ENCODE assay signal across 8 cellular contexts in the genomic region with DNA sequence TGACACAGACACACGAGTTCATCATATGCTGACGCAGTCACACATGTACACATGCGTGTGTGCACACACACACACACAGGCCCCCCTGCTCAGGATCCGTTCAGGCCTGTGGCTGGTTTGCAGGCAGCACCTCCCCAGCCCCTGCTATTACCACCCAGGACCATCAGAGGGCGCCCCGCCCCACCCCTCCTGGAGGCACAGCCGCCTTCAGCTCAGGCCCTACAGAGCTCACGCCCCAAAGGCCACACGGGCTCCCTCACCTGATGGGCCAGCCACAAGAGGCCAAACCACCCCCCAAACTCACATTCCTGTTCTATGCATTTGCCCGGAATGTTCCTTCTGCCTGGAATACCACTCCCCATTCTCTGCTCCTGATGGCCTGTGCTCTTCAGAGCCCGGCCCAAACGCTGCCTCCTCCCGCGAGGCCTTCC. TPM values are rescaled to one million over a fixed set of nuclear protein-coding genes. Genes with fewer than 3 reads are reported as not detected.
DNase-seq lines count a peak whose midpoint lies in the region; ATAC-seq and TF ChIP-seq lines count a peak whose summit lies in the region.
"Not testable (repeated sequence)": the region's sequence is repeated elsewhere in the genome, so short reads cannot be mapped to it uniquely, and the experiment has no call there.

No MANE protein-coding gene starts in this region.

- peak overlapping the region in 1 of 2 experiments; percentile 19 for H2BK12ac ChIP-seq in mesenchymal stem cell (ENCODE audit: low read length in 2 of 2)

- not testable (repeated sequence) for H3K4me3 ChIP-seq in NB4 (ENCODE audit: low read depth, low read length); epithelial cell of esophagus (ENCODE audit: low read length); mesenchymal stem cell (ENCODE audit: insufficient read depth in 1 of 2, low read depth in 1 of 2, low read length in 2 of 2)

- not testable (repeated sequence) for H2AK5ac ChIP-seq in mesenchymal stem cell (ENCODE audit: low read length, severe bottlenecking)

- not testable (repeated sequence) for H3K36me3 Mint-ChIP-seq in T-cell; activated T-helper 2 cell treated with anti-CD3 and anti-CD28 coated beads, Interferon-gamma antibody, Interleukin-2, Interleukin-4, amounts not matched to agents 10 μg/mL and 5 μg/mL and 100 μg/mL, durations not matched to agents 14 hours and 24 hours and 36 hours (ENCODE audit: low read depth)

- intact Hi-C loops in activated T-helper 2 cell treated with anti-CD3 and anti-CD28 coated beads, Interferon-gamma antibody, Interleukin-2, Interleukin-4, amounts not matched to agents 10 μg/mL and 5 μg/mL and 100 μg/mL, durations not matched to agents 14 hours and 24 hours and 36 hours (cut with micrococcal nuclease), result loop anchor here (1.0 kb wide), 1 partner anchor 116 kb away; no protein-coding TSS in a partner anchor

- peak; percentile 45 for TF ChIP-seq CTCF in NB4 (IDR thresholded peaks at IDR 0.05; ENCODE audit: low read depth, low read length)
- peak; percentile 67 for TF ChIP-seq CTCF in epithelial cell of esophagus (IDR thresholded peaks at IDR 0.05; ENCODE audit: insufficient read depth, low read depth, low read length, missing control alignments)

- not testable (repeated sequence) for H2AFZ ChIP-seq in mesenchymal stem cell (ENCODE audit: low read depth, low read length)

- H3K4me3 Mint-ChIP-seq in T-cell; activated T-helper 2 cell treated with anti-CD3 and anti-CD28 coated beads, Interferon-gamma antibody, Interleukin-2, Interleukin-4, amounts not matched to agents 10 μg/mL and 5 μg/mL and 100 μg/mL, durations not matched to agents 14 hours and 24 hours and 36 hours (ENCODE audit: low read depth): not testable (repeated sequence)

- peaks cover 45 to 65% of the 10 kb centered on the region in 2 experiments for H3K36me3 ChIP-seq in mesenchymal stem cell (ENCODE audit: control insufficient read depth in 1 of 2, insufficient read depth in 2 of 2, low read depth in 1 of 2, low read length in 2 of 2)

- not testable (repeated sequence) for H4K8ac ChIP-seq in mesenchymal stem cell (ENCODE audit: low read length)

- H3K27ac Mint-ChIP-seq in T-cell; activated T-helper 2 cell treated with anti-CD3 and anti-CD28 coated beads, Interferon-gamma antibody, Interleukin-2, Interleukin-4, amounts not matched to agents 10 μg/mL and 5 μg/mL and 100 μg/mL, durations not matched to agents 14 hours and 24 hours and 36 hours: not testable (repeated sequence)

- in situ Hi-C loops in ACHN (cut with HindIII; ENCODE audit: low pct_ligation_motif_present, low pct_unique_long_range_greater_than_20kb, low sequenced_read_pairs), result not testable (repeated sequence)

- WGBS in mesenchymal stem cell, result 42% methylated on average over 12 of the region's 14 CpGs

- H3K9ac ChIP-seq in mesenchymal stem cell (ENCODE audit: low read length), result not testable (repeated sequence)

- not testable (repeated sequence) for H3K27ac ChIP-seq in mesenchymal stem cell (ENCODE audit: low read length, poor library complexity, severe bottlenecking)

- H3K9me3 ChIP-seq in mesenchymal stem cell (ENCODE audit: control insufficient read depth, low read length), result not testable (repeated sequence)

- TF ChIP-seq POLR2A in NB4 (IDR thresholded peaks at IDR 0.05; ENCODE audit: extremely low read depth, insufficient read length), result not testable (repeated sequence)

- not testable (repeated sequence) for H3K4ac ChIP-seq in mesenchymal stem cell (ENCODE audit: low read depth in 1 of 2, low read length in 2 of 2)

- not testable (repeated sequence) for H3K79me1 ChIP-seq in mesenchymal stem cell (replicated peaks; ENCODE audit: low read length, poor library complexity, severe bottlenecking)

- CTCF ChIA-PET in T-cell (lab: Charles Lee), result interaction anchor here (0.6 to 1.0 kb wide), 3 partner anchors 105 to 301 kb away, joined by 3 to 6 read pairs (median 6); no protein-coding TSS in a partner anchor

- H3K9me3 Mint-ChIP-seq in T-cell; activated T-helper 2 cell treated with anti-CD3 and anti-CD28 coated beads, Interferon-gamma antibody, Interleukin-2, Interleukin-4, amounts not matched to agents 10 μg/mL and 5 μg/mL and 100 μg/mL, durations not matched to agents 14 hours and 24 hours and 36 hours: not testable (repeated sequence)

- DNase-seq in ACHN (peak; percentile 48), NB4 (ENCODE audit: low read depth) (peak; percentile 75), T-cell (peak; percentile 35 to 78 (median 68)), epithelial cell of esophagus (ENCODE audit: low read depth) (peak; percentile 62), mesenchymal stem cell (peak; percentile 68)
- DNase-seq in activated T-helper 2 cell treated with anti-CD3 and anti-CD28 coated beads, Interferon-gamma antibody, Interleukin-2, Interleukin-4, amounts not matched to agents 10 μg/mL and 5 μg/mL and 100 μg/mL, durations not matched to agents 14 hours and 24 hours and 36 hours (ENCODE audit: low spot score), result peak; percentile 73
- DNase-seq in stimulated activated CD4-positive, alpha-beta T cell treated with anti-CD3 and anti-CD28 coated beads, Interleukin-4, amount 100 ng/mL, for 24 hours, result peak; percentile 80

- not testable (repeated sequence) for H3K14ac ChIP-seq in mesenchymal stem cell (ENCODE audit: low read length in 2 of 2)

- H3K27me3 ChIP-seq in mesenchymal stem cell (ENCODE audit: control insufficient read depth in 1 of 2, insufficient read depth in 1 of 2, low read length in 2 of 2), result not testable (repeated sequence)

- not testable (repeated sequence) for H3K23ac ChIP-seq in mesenchymal stem cell (ENCODE audit: low read length in 2 of 2)

- not testable (repeated sequence) for H2BK120ac ChIP-seq in mesenchymal stem cell (ENCODE audit: low read depth, low read length)

- ATAC-seq in GM19023 (IDR thresholded peaks at IDR 0.05; ENCODE audit: unreplicated experiment), result peak; percentile 60
- ATAC-seq in T-cell (replicated peaks in 1 of 4), result peak; percentile 50 to 78 (median 68)

- not testable (repeated sequence) for H2BK5ac ChIP-seq in mesenchymal stem cell (ENCODE audit: low read depth, low read length, poor library complexity, severe bottlenecking)

- not testable (repeated sequence) for H4K91ac ChIP-seq in mesenchymal stem cell (ENCODE audit: low read length)

- not testable (repeated sequence) for H3K27me3 Mint-ChIP-seq in T-cell; activated T-helper 2 cell treated with anti-CD3 and anti-CD28 coated beads, Interferon-gamma antibody, Interleukin-2, Interleukin-4, amounts not matched to agents 10 μg/mL and 5 μg/mL and 100 μg/mL, durations not matched to agents 14 hours and 24 hours and 36 hours (ENCODE audit: low read depth)

- H3K4me1 Mint-ChIP-seq in T-cell; activated T-helper 2 cell treated with anti-CD3 and anti-CD28 coated beads, Interferon-gamma antibody, Interleukin-2, Interleukin-4, amounts not matched to agents 10 μg/mL and 5 μg/mL and 100 μg/mL, durations not matched to agents 14 hours and 24 hours and 36 hours (ENCODE audit: low read depth): not testable (repeated sequence)

- not testable (repeated sequence) for H3K18ac ChIP-seq in mesenchymal stem cell (ENCODE audit: low read depth in 1 of 2, low read length in 2 of 2)

- POLR2A ChIA-PET in T-cell (lab: Charles Lee), result not testable (repeated sequence)

- peaks cover 10% of the 10 kb centered on the region for H3K4me1 ChIP-seq in mesenchymal stem cell (ENCODE audit: control insufficient read depth, insufficient read depth, low read depth, low read length)

- H3K4me2 ChIP-seq in mesenchymal stem cell (ENCODE audit: low read length, poor library complexity, severe bottlenecking), result not testable (repeated sequence)

- H2BK15ac ChIP-seq in mesenchymal stem cell (ENCODE audit: low read depth, poor library complexity, severe bottlenecking), result not testable (repeated sequence)

RNA-seq across cellular contexts. Expression of gene CSPG4, which starts 26.4 kb away (rescaled TPM):
- under 1 TPM in 3 of 5 donors, not detected in 2; 0.06 to 0.07 (median 0.06) TPM for total RNA-seq in T-cell
- 0.02 TPM in 1 of 2 replicates, not detected in the other for total RNA-seq in activated T-helper 2 cell treated with anti-CD3 and anti-CD28 coated beads, Interferon-gamma antibody, Interleukin-2, Interleukin-4, amounts not matched to agents 10 μg/mL and 5 μg/mL and 100 μg/mL, durations not matched to agents 14 hours and 24 hours and 36 hours
- polyA plus RNA-seq in mesenchymal stem cell (2013, experiment 1 of 2), result 12.4 TPM
- 11.3 TPM for polyA plus RNA-seq in mesenchymal stem cell (2013, experiment 2 of 2)

RNA-seq across cellular contexts. Expression of gene SNX33, which starts 38.5 kb away (rescaled TPM):
- 1 to 10 TPM; 1.4 to 3.4 (median 2.5) TPM for total RNA-seq in T-cell
- 6.8 and 7.4 TPM in 2 replicates for total RNA-seq in activated T-helper 2 cell treated with anti-CD3 and anti-CD28 coated beads, Interferon-gamma antibody, Interleukin-2, Interleukin-4, amounts not matched to agents 10 μg/mL and 5 μg/mL and 100 μg/mL, durations not matched to agents 14 hours and 24 hours and 36 hours
- polyA plus RNA-seq in mesenchymal stem cell (2013, experiment 1 of 2), result 23.0 TPM
- 22.6 TPM for polyA plus RNA-seq in mesenchymal stem cell (2013, experiment 2 of 2)

RNA-seq across cellular contexts. Expression of gene IMP3, which starts 46.2 kb away (rescaled TPM):
- total RNA-seq in T-cell, result 10 to 100 TPM; 39.6 to 86.6 (median 81.8) TPM
- 103 and 106 TPM in 2 replicates for total RNA-seq in activated T-helper 2 cell treated with anti-CD3 and anti-CD28 coated beads, Interferon-gamma antibody, Interleukin-2, Interleukin-4, amounts not matched to agents 10 μg/mL and 5 μg/mL and 100 μg/mL, durations not matched to agents 14 hours and 24 hours and 36 hours
- 49.0 TPM for polyA plus RNA-seq in mesenchymal stem cell (2013, experiment 1 of 2)
- 48.8 TPM for polyA plus RNA-seq in mesenchymal stem cell (2013, experiment 2 of 2)
